9 cellular contexts compared by ENCODE assay signal in the genomic region with DNA sequence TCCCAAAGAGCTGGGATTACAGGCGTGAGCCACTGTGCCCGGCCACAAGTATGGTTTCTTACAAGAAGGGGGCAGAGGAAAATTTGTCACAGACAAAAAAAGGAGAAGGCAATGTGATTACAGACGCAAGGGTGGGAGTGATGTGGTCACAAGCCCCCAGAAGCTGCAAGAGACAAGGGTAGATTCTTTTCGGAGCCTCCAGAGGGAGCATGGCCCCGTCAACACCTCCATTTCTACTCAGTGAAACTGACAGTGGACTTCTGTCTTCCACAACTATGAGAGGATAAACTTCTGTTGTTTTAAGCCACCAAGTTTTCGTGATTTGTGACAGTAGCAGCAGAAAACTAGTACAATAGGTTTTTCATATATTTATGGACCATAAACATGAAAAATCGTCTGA. TPM values are rescaled to one million over a fixed set of nuclear protein-coding genes. Genes with fewer than 3 reads are reported as not detected.
DNase-seq lines count a peak whose midpoint lies in the region; ATAC-seq and TF ChIP-seq lines count a peak whose summit lies in the region.
"Had no signal": no experiment of that assay in that cellular context is flagged by ENCODE, and none has a peak within 500 bp of the region (broad histone marks: within the 10 kb centered on the region; RNA-seq: fewer than 3 reads in every experiment).

No MANE protein-coding gene starts in this region.

- H3K36me3 ChIP-seq in endodermal cell (ENCODE audit: control insufficient read depth, insufficient read depth, low read length): peaks cover 1% of the 10 kb centered on the region

- H3K36me3 Mint-ChIP-seq in endodermal cell (ENCODE audit: low read depth) (no peaks in the 10 kb centered on the region), progenitor cell of endocrine pancreas (ENCODE audit: insufficient read depth) (peaks cover 3% of the 10 kb centered on the region)

- peaks cover 12% of the 10 kb centered on the region for H3K4me1 ChIP-seq in endodermal cell (ENCODE audit: control insufficient read depth, insufficient read depth, low read length)

- TF ChIP-seq CTCF in GM10248 (IDR thresholded peaks at IDR 0.05; ENCODE audit: control extremely low read depth, extremely low read depth, low read depth, missing control alignments) (peak; percentile 12), endodermal cell (conservative IDR thresholded peaks at IDR 0.05) (peak; percentile 82), progenitor cell of endocrine pancreas (IDR thresholded peaks at IDR 0.05; ENCODE audit: unreplicated experiment) (peak; percentile 57)

- H3K4me1 Mint-ChIP-seq in endodermal cell (peaks cover 18% of the 10 kb centered on the region), progenitor cell of endocrine pancreas (ENCODE audit: low read depth) (peaks cover 15% of the 10 kb centered on the region)

- no peaks in the 10 kb centered on the region for H3K9me3 Mint-ChIP-seq in endodermal cell
- H3K9me3 Mint-ChIP-seq in progenitor cell of endocrine pancreas (ENCODE audit: low read depth): no peaks in the 10 kb centered on the region

- no peak overlapping the region for H3K4me3 ChIP-seq in endodermal cell (ENCODE audit: low read length)

- H3K9me3 ChIP-seq in endodermal cell (ENCODE audit: control insufficient read depth, low read length): no peaks in the 10 kb centered on the region

- CTCF ChIA-PET in GM10248 (lab: Yijun Ruan, JAX): no interaction called here

- no peak overlapping the region for H3K9ac ChIP-seq in endodermal cell (ENCODE audit: extremely low read depth, low read length, poor library complexity, severe bottlenecking)

- no peak overlapping the region for H3K27ac ChIP-seq in endodermal cell (ENCODE audit: low read depth, low read length)

- ATAC-seq in GM18511 (IDR thresholded peaks at IDR 0.05; ENCODE audit: unreplicated experiment) (no peak), HG03442 (IDR thresholded peaks at IDR 0.05; ENCODE audit: unreplicated experiment) (no peak)

- DNase-seq in GM10248 (ENCODE audit: extremely low spot score) (no peak), NCI-H2227 (lab: John Stamatoyannopoulos, UW; ENCODE audit: unreplicated experiment) (peak; percentile 56), endodermal cell (peak; percentile 71), progenitor cell of endocrine pancreas (ENCODE audit: low spot score, unreplicated experiment) (no peak)
- DNase-seq in activated CD8-positive, alpha-beta memory T cell treated with anti-CD3 and anti-CD28 coated beads, Interleukin-2, amount 50 U/mL, for 48 hours: no peak
- DNase-seq: activated T-cell treated with anti-CD3 and anti-CD28 coated beads, Interleukin-2, amount 50 U/mL, for 1 hour; NCI-H1930 had no signal

- H3K27ac Mint-ChIP-seq in endodermal cell (no peak overlapping the region), progenitor cell of endocrine pancreas (no peak overlapping the region)

- no peaks in the 10 kb centered on the region for H3K27me3 ChIP-seq in endodermal cell (ENCODE audit: control insufficient read depth, insufficient read depth, low read length, poor library complexity, severe bottlenecking)

- peaks cover 6% of the 10 kb centered on the region for H3K27me3 Mint-ChIP-seq in endodermal cell (ENCODE audit: insufficient read depth)
- H3K27me3 Mint-ChIP-seq in progenitor cell of endocrine pancreas: no peaks in the 10 kb centered on the region

- H3K4me3 Mint-ChIP-seq in endodermal cell (no peak overlapping the region), progenitor cell of endocrine pancreas (ENCODE audit: low read depth) (no peak overlapping the region)

- POLR2A ChIA-PET in GM10248 (lab: Yijun Ruan, JAX): interaction anchor here (0.5 kb wide), 1 partner anchor 306 kb away, joined by 5 read pairs; no protein-coding TSS in a partner anchor

- 61 to 67% methylated on average over 1 to 6 of the region's 7 CpGs for WGBS in endodermal cell (ENCODE audit: insufficient coverage in 1 of 2, insufficient read length in 1 of 2), 2 experiments

RNA-seq across cellular contexts. Expression of gene TCF7L1, which starts 2.1 kb away (rescaled TPM):
- total RNA-seq in endodermal cell (10 to 100 TPM; 71.9 to 73.3 TPM), progenitor cell of endocrine pancreas (57.2 and 62.7 TPM in 2 replicates)
- polyA plus RNA-seq in endodermal cell (2013, experiment 1 of 2): 56.9 TPM
- 50.0 TPM for polyA plus RNA-seq in endodermal cell (2013, experiment 2 of 2)

Comparison
In these comparisons a context has a peak if more than half of its experiments do, and no peak if none do; other contexts are left out.
1. DNase-seq: peak in NCI-H2227 (single experiment) and endodermal cell (single experiment); none in GM10248 (single experiment), progenitor cell of endocrine pancreas (single experiment) and activated CD8-positive, alpha-beta memory T cell treated with anti-CD3 and anti-CD28 coated beads, Interleukin-2, amount 50 U/mL, for 48 hours (single experiment).
2. CTCF ChIP-seq: peak in every context shown above with its lines; median percentile 82 in endodermal cell; 57 in progenitor cell of endocrine pancreas; 12 in GM10248.